In the genomic region with DNA sequence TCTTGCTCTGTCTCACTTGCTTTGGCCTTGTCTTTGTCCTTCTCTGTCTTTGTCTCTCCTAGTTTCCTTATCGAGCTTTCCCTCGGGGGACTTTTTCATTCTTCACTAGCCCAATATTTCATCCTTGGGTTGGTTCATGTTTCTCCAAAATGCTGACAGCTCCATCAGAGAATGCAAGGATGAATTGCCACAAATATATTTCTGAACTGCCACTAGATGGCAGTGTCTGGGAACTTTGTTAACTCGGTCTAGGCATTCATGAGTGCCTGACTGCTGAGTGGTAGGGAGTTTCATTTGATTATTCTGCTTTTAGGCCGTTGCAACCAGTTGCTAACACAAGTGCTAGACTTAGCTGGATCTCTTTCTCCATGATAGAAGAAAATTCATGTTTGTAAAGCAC, we compare ENCODE assay signal across 8 cellular contexts.
DNase-seq lines count a peak whose midpoint lies in the region; ATAC-seq lines count a peak whose summit lies in the region.

No MANE protein-coding gene starts in this region.

- H3K27me3 Mint-ChIP-seq in activated CD8-positive, alpha-beta T cell treated with anti-CD3 and anti-CD28 coated beads, Interleukin-2, amount 10 ng/mL, durations not matched to agents 7 days and 5 days (ENCODE audit: low read depth): no peaks in the 10 kb centered on the region

- H3K27ac Mint-ChIP-seq in activated CD8-positive, alpha-beta T cell treated with anti-CD3 and anti-CD28 coated beads, Interleukin-2, amount 10 ng/mL, durations not matched to agents 7 days and 5 days: no peak overlapping the region

- no peaks in the 10 kb centered on the region for H3K9me3 Mint-ChIP-seq in activated CD8-positive, alpha-beta T cell treated with anti-CD3 and anti-CD28 coated beads, Interleukin-2, amount 10 ng/mL, durations not matched to agents 7 days and 5 days (ENCODE audit: insufficient read depth)

- no peaks in the 10 kb centered on the region for H3K4me1 Mint-ChIP-seq in activated CD8-positive, alpha-beta T cell treated with anti-CD3 and anti-CD28 coated beads, Interleukin-2, amount 10 ng/mL, durations not matched to agents 7 days and 5 days (ENCODE audit: low read depth)

- no peaks in the 10 kb centered on the region for H3K36me3 Mint-ChIP-seq in activated CD8-positive, alpha-beta T cell treated with anti-CD3 and anti-CD28 coated beads, Interleukin-2, amount 10 ng/mL, durations not matched to agents 7 days and 5 days (ENCODE audit: low read depth)

- CTCF ChIA-PET in activated CD8-positive, alpha-beta T cell treated with anti-CD3 and anti-CD28 coated beads, Interleukin-2, amount 10 ng/mL, durations not matched to agents 7 days and 5 days (lab: Charles Lee): interaction anchor here (0.6 to 2.5 kb wide), 30 partner anchors 10 to 451 kb away, joined by 3 to 36 read pairs (median 4); no protein-coding TSS in a partner anchor

- peak; percentile 56 for ATAC-seq in Right ventricle myocardium inferior
- peak; percentile 77 for ATAC-seq in HG03432 (IDR thresholded peaks at IDR 0.05; ENCODE audit: unreplicated experiment)
- peak; percentile 39 for ATAC-seq in activated CD8-positive, alpha-beta T cell treated with anti-CD3 and anti-CD28 coated beads, Interleukin-2, amount 10 ng/mL, durations not matched to agents 7 days and 5 days
- peak; percentile 77 for ATAC-seq in Right ventricle myocardium superior (ENCODE audit: poor library complexity)

- POLR2A ChIA-PET in activated CD8-positive, alpha-beta T cell treated with anti-CD3 and anti-CD28 coated beads, Interleukin-2, amount 10 ng/mL, durations not matched to agents 7 days and 5 days (lab: Charles Lee): no interaction called here

- DNase-seq in Right ventricle myocardium inferior (ENCODE audit: missing footprints): no peak
- no peak for DNase-seq in cardiac septum (ENCODE audit: low spot score)
- peak; percentile 30 for DNase-seq in activated CD8-positive, alpha-beta T cell treated with anti-CD3 and anti-CD28 coated beads, Interleukin-2, amount 10 ng/mL, durations not matched to agents 7 days and 5 days
- no peak for DNase-seq in Right ventricle myocardium superior
- DNase-seq in putamen (ENCODE audit: low spot score): peak; percentile 31
- DNase-seq in KG1 (lab: John Stamatoyannopoulos, UW): no peak
- no peak for DNase-seq in NCI-H1417 (lab: John Stamatoyannopoulos, UW)

- intact Hi-C loops in Right ventricle myocardium inferior (cut with DNase I): loop anchor here (5.0 to 10.0 kb wide), 3 partner anchors 65 to 320 kb away; partner anchors contain the start of gene MBNL3
- intact Hi-C loops in cardiac septum (cut with DNase I): loop anchor here (5.0 kb wide), 1 partner anchor 325 kb away; no protein-coding TSS in a partner anchor
- intact Hi-C loops in Right ventricle myocardium superior (cut with DNase I): no loop called here

- H3K4me3 Mint-ChIP-seq in activated CD8-positive, alpha-beta T cell treated with anti-CD3 and anti-CD28 coated beads, Interleukin-2, amount 10 ng/mL, durations not matched to agents 7 days and 5 days: no peak overlapping the region

Comparison
In these comparisons a context has a peak if more than half of its experiments do, and no peak if none do; other contexts are left out.
1. DNase-seq: peak in activated CD8-positive, alpha-beta T cell treated with anti-CD3 and anti-CD28 coated beads, Interleukin-2, amount 10 ng/mL, durations not matched to agents 7 days and 5 days (single experiment) and putamen (single experiment); none in Right ventricle myocardium inferior (single experiment), cardiac septum (single experiment), Right ventricle myocardium superior (single experiment), KG1 (single experiment) and NCI-H1417 (0 of 3).
2. Peak in every context shown above with its lines, with median percentiles within 50 percentile points of each other: ATAC-seq.